Comparison of ENCODE assay signal across 1 cellular context in the genomic region with DNA sequence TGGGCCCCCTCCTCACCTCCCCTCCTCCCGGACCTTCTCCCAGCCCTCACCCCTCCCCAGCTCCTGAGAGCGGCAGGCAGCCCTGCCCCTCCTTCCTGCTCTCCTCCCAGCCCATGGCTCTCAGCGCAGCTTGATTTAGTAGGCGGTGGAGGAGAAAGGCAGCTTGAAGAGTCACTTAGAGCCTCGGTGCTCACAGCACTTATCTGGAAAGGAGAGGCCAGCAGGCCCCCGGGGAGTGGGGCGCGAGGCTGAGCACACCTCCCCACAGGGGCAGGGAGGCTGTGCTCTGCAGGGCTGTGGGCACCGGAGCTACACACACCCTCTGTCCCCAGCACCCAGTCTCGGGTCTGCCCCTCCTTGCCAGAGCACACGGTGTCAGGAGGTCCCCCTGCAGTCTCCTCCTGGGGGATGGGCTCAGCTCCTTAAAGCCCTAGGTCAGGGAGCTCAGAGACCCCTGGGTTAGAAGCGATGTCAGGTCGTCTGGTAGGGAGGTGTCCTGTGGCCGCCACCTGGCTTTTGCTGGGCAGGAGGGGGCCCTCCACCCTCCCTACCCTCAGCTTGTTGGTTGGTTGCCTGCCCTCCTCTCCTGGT.
TF ChIP-seq lines count a peak whose summit lies in the region.

No MANE protein-coding gene starts in this region.

TF ChIP-seq in K562, 482 proteins besides CTCF, POLR2A, EP300 and RAD21 (continued from another document and continues in another):
- TF ChIP-seq, protein P1, sequence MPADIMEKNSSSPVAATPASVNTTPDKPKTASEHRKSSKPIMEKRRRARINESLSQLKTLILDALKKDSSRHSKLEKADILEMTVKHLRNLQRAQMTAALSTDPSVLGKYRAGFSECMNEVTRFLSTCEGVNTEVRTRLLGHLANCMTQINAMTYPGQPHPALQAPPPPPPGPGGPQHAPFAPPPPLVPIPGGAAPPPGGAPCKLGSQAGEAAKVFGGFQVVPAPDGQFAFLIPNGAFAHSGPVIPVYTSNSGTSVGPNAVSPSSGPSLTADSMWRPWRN (IDR thresholded peaks at IDR 0.05; ENCODE audit: low read depth): 0 out of 2 replicates have a peak, but pooled peaks have one; percentile 10
- peak; percentile 25 to 44; a peak in 2 of 4 replicates for TF ChIP-seq NRF1 (conservative IDR thresholded peaks at IDR 0.05 in 1 of 2, IDR thresholded peaks at IDR 0.05 in 1 of 2)
- no peak for TF ChIP-seq ZNF143 (CRISPR knock-in tag; IDR thresholded peaks at IDR 0.05)
- TF ChIP-seq, protein P2, sequence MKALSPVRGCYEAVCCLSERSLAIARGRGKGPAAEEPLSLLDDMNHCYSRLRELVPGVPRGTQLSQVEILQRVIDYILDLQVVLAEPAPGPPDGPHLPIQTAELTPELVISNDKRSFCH (CRISPR knock-in tag; IDR thresholded peaks at IDR 0.05): no peak
- TF ChIP-seq, protein P2 (tag; IDR thresholded peaks at IDR 0.05): 0 out of 2 replicates have a peak, but pooled peaks have one; percentile 32
- no peak for TF ChIP-seq RBBP5 (IDR thresholded peaks at IDR 0.05; ENCODE audit: borderline replicate concordance, insufficient read depth, low read length, poor library complexity, severe bottlenecking)
- TF ChIP-seq SNRNP70 (optimal IDR thresholded peaks at IDR 0.05; ENCODE audit: low read depth, low read length): no peak
- peak; percentile 30; the same call in 1 of the 2 replicates for TF ChIP-seq MTA1 (IDR thresholded peaks at IDR 0.05; ENCODE audit: borderline replicate concordance)
- no peak; the same call in 1 of the 2 replicates for TF ChIP-seq GATA2 (CRISPR knock-in tag; IDR thresholded peaks at IDR 0.05)
- no peak for TF ChIP-seq MYBL2 (IDR thresholded peaks at IDR 0.05; ENCODE audit: low read depth)
- TF ChIP-seq MYBL2 (CRISPR knock-in tag; IDR thresholded peaks at IDR 0.05; ENCODE audit: borderline replicate concordance): no peak
- TF ChIP-seq HNRNPUL1 (IDR thresholded peaks at IDR 0.05; ENCODE audit: low read length): no peak
- TF ChIP-seq, protein P3, sequence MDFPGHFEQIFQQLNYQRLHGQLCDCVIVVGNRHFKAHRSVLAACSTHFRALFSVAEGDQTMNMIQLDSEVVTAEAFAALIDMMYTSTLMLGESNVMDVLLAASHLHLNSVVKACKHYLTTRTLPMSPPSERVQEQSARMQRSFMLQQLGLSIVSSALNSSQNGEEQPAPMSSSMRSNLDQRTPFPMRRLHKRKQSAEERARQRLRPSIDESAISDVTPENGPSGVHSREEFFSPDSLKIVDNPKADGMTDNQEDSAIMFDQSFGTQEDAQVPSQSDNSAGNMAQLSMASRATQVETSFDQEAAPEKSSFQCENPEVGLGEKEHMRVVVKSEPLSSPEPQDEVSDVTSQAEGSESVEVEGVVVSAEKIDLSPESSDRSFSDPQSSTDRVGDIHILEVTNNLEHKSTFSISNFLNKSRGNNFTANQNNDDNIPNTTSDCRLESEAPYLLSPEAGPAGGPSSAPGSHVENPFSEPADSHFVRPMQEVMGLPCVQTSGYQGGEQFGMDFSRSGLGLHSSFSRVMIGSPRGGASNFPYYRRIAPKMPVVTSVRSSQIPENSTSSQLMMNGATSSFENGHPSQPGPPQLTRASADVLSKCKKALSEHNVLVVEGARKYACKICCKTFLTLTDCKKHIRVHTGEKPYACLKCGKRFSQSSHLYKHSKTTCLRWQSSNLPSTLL (IDR thresholded peaks at IDR 0.05): no peak
- TF ChIP-seq MXI1 (IDR thresholded peaks at IDR 0.05; ENCODE audit: low read depth, low read length): no peak
- peak; percentile 27; the same call in 1 of the 2 replicates for TF ChIP-seq E2F3 (CRISPR knock-in tag; IDR thresholded peaks at IDR 0.05)
- TF ChIP-seq NR2C2 (CRISPR knock-in tag; IDR thresholded peaks at IDR 0.05): no peak
- TF ChIP-seq NR2C2 (tag; IDR thresholded peaks at IDR 0.05): no peak
- no peak for TF ChIP-seq MBD2 (IDR thresholded peaks at IDR 0.05; ENCODE audit: borderline replicate concordance, low read depth)
- TF ChIP-seq, protein P4, sequence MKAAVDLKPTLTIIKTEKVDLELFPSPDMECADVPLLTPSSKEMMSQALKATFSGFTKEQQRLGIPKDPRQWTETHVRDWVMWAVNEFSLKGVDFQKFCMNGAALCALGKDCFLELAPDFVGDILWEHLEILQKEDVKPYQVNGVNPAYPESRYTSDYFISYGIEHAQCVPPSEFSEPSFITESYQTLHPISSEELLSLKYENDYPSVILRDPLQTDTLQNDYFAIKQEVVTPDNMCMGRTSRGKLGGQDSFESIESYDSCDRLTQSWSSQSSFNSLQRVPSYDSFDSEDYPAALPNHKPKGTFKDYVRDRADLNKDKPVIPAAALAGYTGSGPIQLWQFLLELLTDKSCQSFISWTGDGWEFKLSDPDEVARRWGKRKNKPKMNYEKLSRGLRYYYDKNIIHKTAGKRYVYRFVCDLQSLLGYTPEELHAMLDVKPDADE (conservative IDR thresholded peaks at IDR 0.05; ENCODE audit: control insufficient read depth, low read depth, low read length): no peak
- TF ChIP-seq ESRRB (CRISPR knock-in tag; IDR thresholded peaks at IDR 0.05; ENCODE audit: borderline replicate concordance): no peak
- peak; percentile 67 for TF ChIP-seq CBFA2T3 (IDR thresholded peaks at IDR 0.05)
- no peak for TF ChIP-seq NFIX (CRISPR knock-in tag; IDR thresholded peaks at IDR 0.05; ENCODE audit: low read depth)
- TF ChIP-seq PHF21A (IDR thresholded peaks at IDR 0.05; ENCODE audit: borderline replicate concordance, low read depth): no peak
- TF ChIP-seq DMBX1 (CRISPR knock-in tag; IDR thresholded peaks at IDR 0.05; ENCODE audit: borderline replicate concordance): no peak
- TF ChIP-seq, protein P5, sequence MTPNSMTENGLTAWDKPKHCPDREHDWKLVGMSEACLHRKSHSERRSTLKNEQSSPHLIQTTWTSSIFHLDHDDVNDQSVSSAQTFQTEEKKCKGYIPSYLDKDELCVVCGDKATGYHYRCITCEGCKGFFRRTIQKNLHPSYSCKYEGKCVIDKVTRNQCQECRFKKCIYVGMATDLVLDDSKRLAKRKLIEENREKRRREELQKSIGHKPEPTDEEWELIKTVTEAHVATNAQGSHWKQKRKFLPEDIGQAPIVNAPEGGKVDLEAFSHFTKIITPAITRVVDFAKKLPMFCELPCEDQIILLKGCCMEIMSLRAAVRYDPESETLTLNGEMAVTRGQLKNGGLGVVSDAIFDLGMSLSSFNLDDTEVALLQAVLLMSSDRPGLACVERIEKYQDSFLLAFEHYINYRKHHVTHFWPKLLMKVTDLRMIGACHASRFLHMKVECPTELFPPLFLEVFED (CRISPR knock-in tag; conservative IDR thresholded peaks at IDR 0.05): no peak
- no peak for TF ChIP-seq CAMTA2 (CRISPR knock-in tag; conservative IDR thresholded peaks at IDR 0.05)
- TF ChIP-seq, protein P6, sequence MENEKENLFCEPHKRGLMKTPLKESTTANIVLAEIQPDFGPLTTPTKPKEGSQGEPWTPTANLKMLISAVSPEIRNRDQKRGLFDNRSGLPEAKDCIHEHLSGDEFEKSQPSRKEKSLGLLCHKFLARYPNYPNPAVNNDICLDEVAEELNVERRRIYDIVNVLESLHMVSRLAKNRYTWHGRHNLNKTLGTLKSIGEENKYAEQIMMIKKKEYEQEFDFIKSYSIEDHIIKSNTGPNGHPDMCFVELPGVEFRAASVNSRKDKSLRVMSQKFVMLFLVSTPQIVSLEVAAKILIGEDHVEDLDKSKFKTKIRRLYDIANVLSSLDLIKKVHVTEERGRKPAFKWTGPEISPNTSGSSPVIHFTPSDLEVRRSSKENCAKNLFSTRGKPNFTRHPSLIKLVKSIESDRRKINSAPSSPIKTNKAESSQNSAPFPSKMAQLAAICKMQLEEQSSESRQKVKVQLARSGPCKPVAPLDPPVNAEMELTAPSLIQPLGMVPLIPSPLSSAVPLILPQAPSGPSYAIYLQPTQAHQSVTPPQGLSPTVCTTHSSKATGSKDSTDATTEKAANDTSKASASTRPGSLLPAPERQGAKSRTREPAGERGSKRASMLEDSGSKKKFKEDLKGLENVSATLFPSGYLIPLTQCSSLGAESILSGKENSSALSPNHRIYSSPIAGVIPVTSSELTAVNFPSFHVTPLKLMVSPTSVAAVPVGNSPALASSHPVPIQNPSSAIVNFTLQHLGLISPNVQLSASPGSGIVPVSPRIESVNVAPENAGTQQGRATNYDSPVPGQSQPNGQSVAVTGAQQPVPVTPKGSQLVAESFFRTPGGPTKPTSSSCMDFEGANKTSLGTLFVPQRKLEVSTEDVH (IDR thresholded peaks at IDR 0.05; ENCODE audit: low read depth, partially characterized antibody): no peak
- no peak for TF ChIP-seq WHSC1 (IDR thresholded peaks at IDR 0.05; ENCODE audit: low read length)
- TF ChIP-seq TBP (optimal IDR thresholded peaks at IDR 0.05; ENCODE audit: low read depth, low read length): no peak
- TF ChIP-seq GATAD2B (IDR thresholded peaks at IDR 0.05; ENCODE audit: borderline replicate concordance): no peak
- TF ChIP-seq, protein P7, sequence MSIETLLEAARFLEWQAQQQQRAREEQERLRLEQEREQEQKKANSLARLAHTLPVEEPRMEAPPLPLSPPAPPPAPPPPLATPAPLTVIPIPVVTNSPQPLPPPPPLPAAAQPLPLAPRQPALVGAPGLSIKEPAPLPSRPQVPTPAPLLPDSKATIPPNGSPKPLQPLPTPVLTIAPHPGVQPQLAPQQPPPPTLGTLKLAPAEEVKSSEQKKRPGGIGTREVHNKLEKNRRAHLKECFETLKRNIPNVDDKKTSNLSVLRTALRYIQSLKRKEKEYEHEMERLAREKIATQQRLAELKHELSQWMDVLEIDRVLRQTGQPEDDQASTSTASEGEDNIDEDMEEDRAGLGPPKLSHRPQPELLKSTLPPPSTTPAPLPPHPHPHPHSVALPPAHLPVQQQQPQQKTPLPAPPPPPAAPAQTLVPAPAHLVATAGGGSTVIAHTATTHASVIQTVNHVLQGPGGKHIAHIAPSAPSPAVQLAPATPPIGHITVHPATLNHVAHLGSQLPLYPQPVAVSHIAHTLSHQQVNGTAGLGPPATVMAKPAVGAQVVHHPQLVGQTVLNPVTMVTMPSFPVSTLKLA (conservative IDR thresholded peaks at IDR 0.05): peak in 1 of 2 experiments; percentile 57; a peak in 2 of 4 replicates
- peak; percentile 80 for TF ChIP-seq CHD4 (IDR thresholded peaks at IDR 0.05; ENCODE audit: insufficient read depth, insufficient replicate concordance, low read depth, low read length, poor library complexity, severe bottlenecking)
- no peak for TF ChIP-seq BMI1 (IDR thresholded peaks at IDR 0.05; ENCODE audit: low read length)
- TF ChIP-seq NFIC (IDR thresholded peaks at IDR 0.05): no peak
- TF ChIP-seq FOXJ3 (CRISPR knock-in tag; IDR thresholded peaks at IDR 0.05): no peak
- TF ChIP-seq, protein P8, sequence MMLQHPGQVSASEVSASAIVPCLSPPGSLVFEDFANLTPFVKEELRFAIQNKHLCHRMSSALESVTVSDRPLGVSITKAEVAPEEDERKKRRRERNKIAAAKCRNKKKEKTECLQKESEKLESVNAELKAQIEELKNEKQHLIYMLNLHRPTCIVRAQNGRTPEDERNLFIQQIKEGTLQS (IDR thresholded peaks at IDR 0.05): no peak
- TF ChIP-seq, protein P8 (CRISPR knock-in tag; conservative IDR thresholded peaks at IDR 0.05): no peak
- TF ChIP-seq ZC3H8 (IDR thresholded peaks at IDR 0.05): no peak
- no peak for TF ChIP-seq ZBED1 (IDR thresholded peaks at IDR 0.05)
- peak; percentile 44 for TF ChIP-seq HNRNPLL (IDR thresholded peaks at IDR 0.05; ENCODE audit: low read depth, low read length, poor library complexity, severe bottlenecking)
- TF ChIP-seq, protein P9, sequence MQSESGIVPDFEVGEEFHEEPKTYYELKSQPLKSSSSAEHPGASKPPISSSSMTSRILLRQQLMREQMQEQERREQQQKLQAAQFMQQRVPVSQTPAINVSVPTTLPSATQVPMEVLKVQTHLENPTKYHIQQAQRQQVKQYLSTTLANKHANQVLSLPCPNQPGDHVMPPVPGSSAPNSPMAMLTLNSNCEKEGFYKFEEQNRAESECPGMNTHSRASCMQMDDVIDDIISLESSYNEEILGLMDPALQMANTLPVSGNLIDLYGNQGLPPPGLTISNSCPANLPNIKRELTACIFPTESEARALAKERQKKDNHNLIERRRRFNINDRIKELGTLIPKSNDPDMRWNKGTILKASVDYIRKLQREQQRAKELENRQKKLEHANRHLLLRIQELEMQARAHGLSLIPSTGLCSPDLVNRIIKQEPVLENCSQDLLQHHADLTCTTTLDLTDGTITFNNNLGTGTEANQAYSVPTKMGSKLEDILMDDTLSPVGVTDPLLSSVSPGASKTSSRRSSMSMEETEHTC (IDR thresholded peaks at IDR 0.05): no peak
- TF ChIP-seq EHMT2 (IDR thresholded peaks at IDR 0.05): 0 out of 2 replicates have a peak, but pooled peaks have one; percentile 17
- peak; percentile 86 for TF ChIP-seq MEIS2 (IDR thresholded peaks at IDR 0.05; ENCODE audit: partially characterized antibody)
- TF ChIP-seq HDAC8 (tag; IDR thresholded peaks at IDR 0.05): no peak
- no peak for TF ChIP-seq SMARCB1 (IDR thresholded peaks at IDR 0.05; ENCODE audit: insufficient read length, low read depth)
- no peak for TF ChIP-seq ZNF12 (CRISPR knock-in tag; IDR thresholded peaks at IDR 0.05)
- no peak for TF ChIP-seq YY1 (IDR thresholded peaks at IDR 0.05; ENCODE audit: borderline replicate concordance in 1 of 3, control insufficient read depth in 1 of 3, extremely low read depth in 1 of 3, insufficient read depth in 3 of 3, insufficient read length in 1 of 3, insufficient replicate concordance in 2 of 3, low read depth in 1 of 3, low read length in 2 of 3)
- TF ChIP-seq CREM (IDR thresholded peaks at IDR 0.05; ENCODE audit: low read depth): peak; percentile 56
- no peak for TF ChIP-seq PCBP2 (IDR thresholded peaks at IDR 0.05; ENCODE audit: low read depth, low read length, poor library complexity, severe bottlenecking)
- TF ChIP-seq GTF2F1 (IDR thresholded peaks at IDR 0.05; ENCODE audit: low read depth, low read length): no peak
- TF ChIP-seq GTF2A2 (tag; IDR thresholded peaks at IDR 0.05): no peak
- TF ChIP-seq, protein P10, sequence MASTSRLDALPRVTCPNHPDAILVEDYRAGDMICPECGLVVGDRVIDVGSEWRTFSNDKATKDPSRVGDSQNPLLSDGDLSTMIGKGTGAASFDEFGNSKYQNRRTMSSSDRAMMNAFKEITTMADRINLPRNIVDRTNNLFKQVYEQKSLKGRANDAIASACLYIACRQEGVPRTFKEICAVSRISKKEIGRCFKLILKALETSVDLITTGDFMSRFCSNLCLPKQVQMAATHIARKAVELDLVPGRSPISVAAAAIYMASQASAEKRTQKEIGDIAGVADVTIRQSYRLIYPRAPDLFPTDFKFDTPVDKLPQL (IDR thresholded peaks at IDR 0.05; ENCODE audit: extremely low read depth, insufficient read length): no peak
- TF ChIP-seq COPS2 (conservative IDR thresholded peaks at IDR 0.05): no peak
- TF ChIP-seq MAFG (tag; conservative IDR thresholded peaks at IDR 0.05): no peak
- TF ChIP-seq ZNF551 (CRISPR knock-in tag; IDR thresholded peaks at IDR 0.05): no peak
- TF ChIP-seq PHF20 (IDR thresholded peaks at IDR 0.05; ENCODE audit: partially characterized antibody): no peak
